In genomic region chrX:1686642-1687041, GRCh38 we compare ENCODE assay signal across 29 cellular contexts.
DNase-seq lines count a peak whose midpoint lies in the region; ATAC-seq and TF ChIP-seq lines count a peak whose summit lies in the region.
"Had no signal": no experiment of that assay in that cellular context is flagged by ENCODE, and none has a peak within 500 bp of the region (broad histone marks: within the 10 kb centered on the region; RNA-seq: fewer than 3 reads in every experiment).

No MANE protein-coding gene starts in this region.

- H3K4me3 ChIP-seq in astrocyte of the spinal cord (ENCODE audit: low read depth, low read length), result no peak overlapping the region
- H3K4me3 ChIP-seq in osteoblast (ENCODE audit: insufficient read depth, low read length), result no peak overlapping the region
- no peak overlapping the region for H3K4me3 ChIP-seq in naive thymus-derived CD4-positive, alpha-beta T cell (ENCODE audit: low read length)
- H3K4me3 ChIP-seq: heart right ventricle had no signal

- H3K27me3 Mint-ChIP-seq in naive thymus-derived CD4-positive, alpha-beta T cell, result no peaks in the 10 kb centered on the region
- H3K27me3 Mint-ChIP-seq: central memory CD8-positive, alpha-beta T cell; memory B cell had no signal

- peak; percentile 18 for DNase-seq in Daoy (ENCODE audit: low read depth)
- DNase-seq in M059J (ENCODE audit: low read depth), result peak; percentile 85
- DNase-seq in astrocyte of the spinal cord (ENCODE audit: low read depth, low spot score), result peak; percentile 14
- peak; percentile 15 for DNase-seq in osteoblast (ENCODE audit: insufficient read length, low spot score, missing footprints)
- DNase-seq in naive thymus-derived CD4-positive, alpha-beta T cell, result no peak
- no peak for DNase-seq in foreskin melanocyte
- no peak for DNase-seq in SIG-M5 treated with dmso at 0.1 percent for 504 hours (lab: John Stamatoyannopoulos, UW; ENCODE audit: unreplicated experiment)
- DNase-seq: ACHN; activated CD4-positive, alpha-beta T cell treated with anti-CD3 and anti-CD28 coated beads for 4 hours; activated naive CD4-positive, alpha-beta T cell treated with anti-CD3 and anti-CD28 coated beads, Interleukin-2, amount 50 U/mL, for 16 hours; activated T-cell treated with anti-CD3 and anti-CD28 coated beads, Interleukin-2, amount 50 U/mL, for 4 hours; aorta; C1 segment of cervical spinal cord; Caco-2; DND-41; heart right ventricle; KBM-7; NCI-H1436; NCI-H510A; nucleus accumbens; PC-3; SIG-M5; small intestine; stimulated activated CD4-positive, alpha-beta T cell treated with anti-CD3 and anti-CD28 coated beads, Interleukin-2, amount 100 ng/mL, for 24 hours; substantia nigra; T-helper 2 cell had no signal

- H3K4me1 Mint-ChIP-seq in naive thymus-derived CD4-positive, alpha-beta T cell, result peaks cover 9 to 32% (median 16%) of the 10 kb centered on the region in 7 donors

- CTCF ChIA-PET in naive thymus-derived CD4-positive, alpha-beta T cell (lab: Charles Lee), result no interaction called here

- H3K79me2 ChIP-seq in osteoblast (ENCODE audit: insufficient read depth, low read length), result no peaks in the 10 kb centered on the region

- H3K9me3 Mint-ChIP-seq in naive thymus-derived CD4-positive, alpha-beta T cell, result peaks cover 0 to 15% (median 3%) of the 10 kb centered on the region in 11 donors

- no peaks in the 10 kb centered on the region for H3K27me3 ChIP-seq in osteoblast (ENCODE audit: insufficient read depth, low read length)
- H3K27me3 ChIP-seq in naive thymus-derived CD4-positive, alpha-beta T cell (ENCODE audit: control insufficient read depth in 2 of 2, insufficient read depth in 2 of 2, low read length in 2 of 2), result no peaks in the 10 kb centered on the region

- in situ Hi-C loops in astrocyte of the spinal cord (cut with HindIII; ENCODE audit: low sequenced_read_pairs), result no loop called here

- peaks cover 2% of the 10 kb centered on the region for H3K4me1 ChIP-seq in osteoblast (ENCODE audit: insufficient read depth, low read length)
- H3K4me1 ChIP-seq in naive thymus-derived CD4-positive, alpha-beta T cell (ENCODE audit: control insufficient read depth in 2 of 2, insufficient read depth in 2 of 2, low read length in 2 of 2), result no peaks in the 10 kb centered on the region
- H3K4me1 ChIP-seq: Caco-2, heart right ventricle had no signal

- peaks cover 0 to 37% (median 7%) of the 10 kb centered on the region in 5 donors for H3K36me3 Mint-ChIP-seq in naive thymus-derived CD4-positive, alpha-beta T cell

- H3K4me2 ChIP-seq in osteoblast (ENCODE audit: insufficient read depth, low read length), result no peak overlapping the region

- no peaks in the 10 kb centered on the region for H4K20me1 ChIP-seq in osteoblast (ENCODE audit: insufficient read depth, low read length)

- TF ChIP-seq CTCF in astrocyte of the spinal cord (IDR thresholded peaks at IDR 0.05; ENCODE audit: low read depth, low read length), result no peak
- no peak for TF ChIP-seq CTCF in osteoblast (IDR thresholded peaks at IDR 0.05; ENCODE audit: extremely low read depth, low read depth, low read length)

- no peak overlapping the region for H3K27ac ChIP-seq in osteoblast (ENCODE audit: low read depth, low read length)
- H3K27ac ChIP-seq in naive thymus-derived CD4-positive, alpha-beta T cell (ENCODE audit: low read depth, low read length), result no peak overlapping the region
- H3K27ac ChIP-seq: heart right ventricle had no signal

- ATAC-seq in naive thymus-derived CD4-positive, alpha-beta T cell, result no peak
- ATAC-seq in GM19397 (IDR thresholded peaks at IDR 0.05; ENCODE audit: unreplicated experiment), result no peak
- ATAC-seq: activated T-cell treated with anti-CD3 and anti-CD28 coated beads, Interleukin-2, amount 50 U/mL, for 4 hours; heart right ventricle; PC-3 had no signal

- H3K36me3 ChIP-seq in osteoblast (ENCODE audit: insufficient read depth, low read length), result no peaks in the 10 kb centered on the region
- H3K36me3 ChIP-seq in naive thymus-derived CD4-positive, alpha-beta T cell (ENCODE audit: control insufficient read depth in 2 of 3, insufficient read depth in 3 of 3, low read length in 3 of 3), result no peaks in the 10 kb centered on the region
- H3K36me3 ChIP-seq: heart right ventricle had no signal

- H3K9me3 ChIP-seq in osteoblast (ENCODE audit: low read depth, low read length), result no peaks in the 10 kb centered on the region
- H3K9me3 ChIP-seq in naive thymus-derived CD4-positive, alpha-beta T cell (ENCODE audit: control insufficient read depth in 2 of 3, low read length in 3 of 3), result no peaks in the 10 kb centered on the region
- H3K9me3 ChIP-seq: Caco-2 had no signal

- no peak overlapping the region for H3K4me3 Mint-ChIP-seq in naive thymus-derived CD4-positive, alpha-beta T cell
- H3K4me3 Mint-ChIP-seq: activated T-cell treated with anti-CD3 and anti-CD28 coated beads, Interleukin-2, amount 50 U/mL, for 4 hours; central memory CD8-positive, alpha-beta T cell; memory B cell had no signal

- no peak overlapping the region for H3K27ac Mint-ChIP-seq in naive thymus-derived CD4-positive, alpha-beta T cell
- H3K27ac Mint-ChIP-seq: memory B cell had no signal

- intact Hi-C loops in naive thymus-derived CD4-positive, alpha-beta T cell (cut with micrococcal nuclease), result no loop called here

- POLR2A ChIA-PET in naive thymus-derived CD4-positive, alpha-beta T cell (lab: Charles Lee), result no interaction called here

- H2AFZ ChIP-seq in osteoblast (ENCODE audit: low read length), result no peak overlapping the region

Comparison
In these comparisons a context has a peak if more than half of its experiments do, and no peak if none do; other contexts are left out.
1. DNase-seq: peak in Daoy (single experiment), M059J (single experiment), astrocyte of the spinal cord (single experiment) and osteoblast (single experiment); none in naive thymus-derived CD4-positive, alpha-beta T cell (0 of 9), foreskin melanocyte (single experiment) and SIG-M5 treated with dmso at 0.1 percent for 504 hours (single experiment).